Comparison of ENCODE assay signal across 8 cellular contexts in the genomic region with DNA sequence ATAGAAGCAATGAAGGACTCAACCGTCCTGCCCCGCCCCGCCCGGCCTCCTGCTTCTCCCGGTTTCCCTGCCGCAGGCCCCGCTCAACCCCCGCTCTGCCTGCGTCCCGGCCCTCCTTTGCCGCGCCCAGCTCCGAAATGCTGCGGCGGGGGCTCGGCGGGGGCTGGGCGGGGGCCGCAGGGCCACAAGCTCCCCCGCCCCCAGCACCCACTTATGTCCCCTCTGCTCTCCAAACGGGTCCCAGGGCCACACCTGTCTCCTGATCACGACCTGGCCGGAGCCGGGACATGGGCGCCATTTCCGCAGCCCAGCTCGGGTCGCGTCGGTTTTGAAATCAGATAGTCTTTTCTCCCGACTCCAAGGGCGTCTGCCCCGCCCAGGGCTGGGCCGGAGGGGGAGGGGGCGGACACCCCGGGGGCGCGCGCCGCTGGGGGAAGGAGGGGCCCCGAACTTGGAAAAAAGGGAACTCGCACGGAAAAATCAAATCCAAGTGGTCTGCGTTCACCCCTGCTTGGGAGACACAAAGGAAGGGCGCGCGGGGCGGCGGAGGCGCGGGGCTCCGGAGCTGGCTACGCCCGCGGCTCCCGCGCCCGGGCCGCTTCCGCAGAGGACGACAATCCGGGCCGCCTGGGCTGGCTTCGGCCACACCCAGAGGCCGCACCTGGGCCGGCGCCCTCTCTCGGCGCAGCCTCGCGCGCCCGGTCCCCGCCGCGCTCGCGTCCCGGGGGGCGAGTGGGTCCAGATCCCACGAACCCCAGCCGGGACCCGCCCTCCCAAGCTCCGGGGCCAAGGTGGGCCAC.
A peak's percentile ranks its signal among the peaks of the same experiment; 100 is the strongest.
DNase-seq lines count a peak whose midpoint lies in the region; ATAC-seq and TF ChIP-seq lines count a peak whose summit lies in the region.

No MANE protein-coding gene starts in this region.

- TF ChIP-seq CTCF in GM20000 (IDR thresholded peaks at IDR 0.05; ENCODE audit: extremely low read depth, missing control alignments): no peak
- TF ChIP-seq CTCF in SU-DHL-6 (IDR thresholded peaks at IDR 0.05; ENCODE audit: insufficient read depth, low read length, poor library complexity, severe bottlenecking): no peak
- TF ChIP-seq CTCF in retinal pigment epithelial cell (conservative IDR thresholded peaks at IDR 0.05; ENCODE audit: low read depth, low read length): no peak

- peaks cover 10 to 22% (median 21%) of the 10 kb centered on the region in 3 donors for H3K4me1 Mint-ChIP-seq in CD8-positive, alpha-beta memory T cell

- H3K79me2 ChIP-seq in SU-DHL-6 (ENCODE audit: insufficient read depth, low read length): no peaks in the 10 kb centered on the region

- H3K4me3 ChIP-seq in CD8-positive, alpha-beta memory T cell (ENCODE audit: low read length): peak overlapping the region; percentile 64
- peak overlapping the region; percentile 59 for H3K4me3 ChIP-seq in SU-DHL-6 (ENCODE audit: insufficient read depth, low read length, poor library complexity, severe bottlenecking)
- peak overlapping the region; percentile 90 for H3K4me3 ChIP-seq in right cardiac atrium (ENCODE audit: low read length)
- H3K4me3 ChIP-seq in retinal pigment epithelial cell (ENCODE audit: low read length): peak overlapping the region; percentile 63

- under 1% methylated on average over 84 of the region's 84 CpGs for WGBS in right cardiac atrium

- peak overlapping the region; percentile 77 for H3K4me2 ChIP-seq in SU-DHL-6 (ENCODE audit: low read depth, low read length, poor library complexity, severe bottlenecking)

- CTCF ChIA-PET in CD8-positive, alpha-beta memory T cell (lab: Charles Lee): interaction anchor here (1.0 to 1.6 kb wide), 3 partner anchors 70 to 215 kb away, joined by 3 to 5 read pairs (median 3); a partner anchor contains a TSS

- intact Hi-C loops in right cardiac atrium (cut with DNase I): loop anchor here in 1 of 4 donors (2.0 kb wide), 2 partner anchors 69 to 71 kb away; a partner anchor contains a TSS

- H3K9me3 Mint-ChIP-seq in CD8-positive, alpha-beta memory T cell: no peaks in the 10 kb centered on the region

- no peaks in the 10 kb centered on the region for H4K20me1 ChIP-seq in SU-DHL-6 (ENCODE audit: low read depth, low read length)

- H3K27ac ChIP-seq in CD8-positive, alpha-beta memory T cell (ENCODE audit: low read depth, low read length): peak overlapping the region; percentile 59
- H3K27ac ChIP-seq in KOPT-K1 (ENCODE audit: low read depth, low read length, poor library complexity, severe bottlenecking) (peak overlapping the region; percentile 80), SU-DHL-6 (ENCODE audit: low read depth, low read length) (peak overlapping the region; percentile 63), angular gyrus (ENCODE audit: low read depth, low read length) (peak overlapping the region; percentile 4), right cardiac atrium (ENCODE audit: low read length) (peak overlapping the region; percentile 94)

- H3K36me3 Mint-ChIP-seq in CD8-positive, alpha-beta memory T cell: peaks cover 0 to 1% (median 0%) of the 10 kb centered on the region in 3 donors

- no peaks in the 10 kb centered on the region for H3K9me3 ChIP-seq in CD8-positive, alpha-beta memory T cell (ENCODE audit: low read length)
- no peaks in the 10 kb centered on the region for H3K9me3 ChIP-seq in KOPT-K1 (ENCODE audit: insufficient read depth, low read length, poor library complexity, severe bottlenecking)
- H3K9me3 ChIP-seq in SU-DHL-6 (ENCODE audit: insufficient read depth, low read length): no peaks in the 10 kb centered on the region
- H3K9me3 ChIP-seq in right cardiac atrium (ENCODE audit: control insufficient read depth, low read length): no peaks in the 10 kb centered on the region

- no peaks in the 10 kb centered on the region for H3K9me2 ChIP-seq in SU-DHL-6 (replicated peaks; ENCODE audit: insufficient read depth, low read length)

- H2AFZ ChIP-seq in SU-DHL-6 (ENCODE audit: low read depth, low read length, severe bottlenecking): peak overlapping the region; percentile 76

- H3K27me3 Mint-ChIP-seq in CD8-positive, alpha-beta memory T cell: no peaks in the 10 kb centered on the region

- H3K4me1 ChIP-seq in CD8-positive, alpha-beta memory T cell (ENCODE audit: insufficient read depth, low read length): peaks cover 13% of the 10 kb centered on the region
- H3K4me1 ChIP-seq in right cardiac atrium (ENCODE audit: control insufficient read depth, insufficient read depth, low read length): no peaks in the 10 kb centered on the region

- H3K27ac Mint-ChIP-seq in CD8-positive, alpha-beta memory T cell: peak overlapping the region; percentile 68 to 97 (median 93)

- peak overlapping the region; percentile 89 to 94 (median 91) for H3K4me3 Mint-ChIP-seq in CD8-positive, alpha-beta memory T cell

- POLR2A ChIA-PET in CD8-positive, alpha-beta memory T cell (lab: Charles Lee): interaction anchor here (0.5 to 2.6 kb wide), 8 partner anchors 12 to 265 kb away, joined by 3 to 34 read pairs (median 4); a partner anchor contains a TSS

- peak overlapping the region; percentile 73 for H3K9ac ChIP-seq in SU-DHL-6 (ENCODE audit: low read length)

- no peaks in the 10 kb centered on the region for H3K27me3 ChIP-seq in CD8-positive, alpha-beta memory T cell (ENCODE audit: insufficient read depth, low read length, poor library complexity, severe bottlenecking)
- H3K27me3 ChIP-seq in SU-DHL-6 (ENCODE audit: low read length): no peaks in the 10 kb centered on the region
- H3K27me3 ChIP-seq in right cardiac atrium (ENCODE audit: control insufficient read depth, insufficient read depth): no peaks in the 10 kb centered on the region

- no peaks in the 10 kb centered on the region for H3K36me3 ChIP-seq in CD8-positive, alpha-beta memory T cell (ENCODE audit: insufficient read depth, low read length)
- no peaks in the 10 kb centered on the region for H3K36me3 ChIP-seq in KOPT-K1 (ENCODE audit: insufficient read depth, low read length)
- H3K36me3 ChIP-seq in SU-DHL-6 (ENCODE audit: low read length): no peaks in the 10 kb centered on the region

- DNase-seq in CD8-positive, alpha-beta memory T cell: peak; percentile 29 to 65 (median 48)
- peak; percentile 89 for DNase-seq in GM20000 (ENCODE audit: low spot score)
- DNase-seq in right cardiac atrium: peak; percentile 75 to 92 (median 89)
- DNase-seq in retinal pigment epithelial cell (ENCODE audit: low read depth): no peak
- DNase-seq in NCI-H2107 treated with DMSO at 0.1 percent for 48 hours (lab: John Stamatoyannopoulos, UW; ENCODE audit: unreplicated experiment): no peak

- peaks cover 15% of the 10 kb centered on the region for H3F3A ChIP-seq in SU-DHL-6 (ENCODE audit: insufficient read depth)

- peak; percentile 83 for ATAC-seq in right cardiac atrium

Comparison
In these comparisons a context has a peak if more than half of its experiments do, and no peak if none do; other contexts are left out.
1. DNase-seq: peak in CD8-positive, alpha-beta memory T cell (5 of 5), GM20000 (single experiment) and right cardiac atrium (3 of 3); none in retinal pigment epithelial cell (single experiment) and NCI-H2107 treated with DMSO at 0.1 percent for 48 hours (single experiment).
2. H3K27ac ChIP-seq: peak in every context shown above with its lines; median percentile 94 in right cardiac atrium; 80 in KOPT-K1; 63 in SU-DHL-6; 59 in CD8-positive, alpha-beta memory T cell; 4 in angular gyrus.
3. Peak in every context shown above with its lines, with median percentiles within 50 percentile points of each other: H3K4me3 ChIP-seq.